ENCODE assay signal across 29 cellular contexts in the genomic region with DNA sequence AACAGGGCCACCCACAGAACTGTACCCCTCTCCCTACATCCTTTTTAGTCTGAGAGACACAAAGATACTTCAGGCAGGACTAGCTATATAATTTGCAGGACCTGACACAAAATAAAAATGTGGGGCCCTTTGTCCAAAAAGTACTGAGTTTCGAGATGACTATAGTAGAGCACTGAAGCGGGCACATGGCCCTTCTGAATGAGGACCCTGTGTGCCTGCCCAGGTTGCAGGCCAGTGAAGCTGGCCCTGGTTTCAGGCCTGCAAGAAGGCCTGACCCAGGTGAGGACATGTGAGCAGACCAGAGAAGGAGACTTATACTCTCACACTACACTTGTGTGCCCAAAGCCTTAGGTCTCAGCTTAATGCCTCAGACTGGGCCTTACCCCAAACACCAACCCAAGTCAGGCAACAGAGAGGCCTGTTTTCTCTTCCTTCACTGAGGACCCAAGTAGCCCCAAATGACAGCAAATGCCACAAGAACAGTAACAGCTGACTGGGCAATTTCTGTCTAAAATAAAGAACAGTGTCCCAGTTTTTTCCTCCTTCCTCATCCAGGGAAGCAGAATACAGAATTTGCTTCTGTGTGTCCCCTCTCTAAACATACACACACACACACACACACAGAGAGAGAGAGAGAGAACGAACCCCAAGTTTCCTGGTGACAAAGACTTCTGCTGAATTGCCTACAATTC.
DNase-seq lines count a peak whose midpoint lies in the region; ATAC-seq, FAIRE-seq and TF ChIP-seq lines count a peak whose summit lies in the region.
"Had no signal": no experiment of that assay in that cellular context is flagged by ENCODE, and none has a peak within 500 bp of the region (broad histone marks: within the 10 kb centered on the region; RNA-seq: fewer than 3 reads in every experiment).

No MANE protein-coding gene starts in this region.

- H3K79me2 ChIP-seq in H1 (ENCODE audit: control insufficient read depth in 1 of 2, insufficient read depth in 2 of 2, low read length in 2 of 2) = no peaks in the 10 kb centered on the region

- no peak overlapping the region for H3K14ac ChIP-seq in H1 (ENCODE audit: insufficient read length)

- no peak for FAIRE-seq in H1 (lab: Jason Lieb, UNC)
- FAIRE-seq: colon, small intestine had no signal

- H2BK15ac ChIP-seq in H1 (ENCODE audit: low read length) = no peak overlapping the region

- H3K4me3 ChIP-seq in CD4-positive, CD25-positive, alpha-beta regulatory T cell (ENCODE audit: low read depth, low read length) = no peak overlapping the region
- no peak overlapping the region for H3K4me3 ChIP-seq in CD8-positive, alpha-beta memory T cell (ENCODE audit: low read length)
- no peak overlapping the region for H3K4me3 ChIP-seq in H1 (ENCODE audit: extremely low read depth in 1 of 4, insufficient read depth in 2 of 4, low read depth in 3 of 4, low read length in 4 of 4)
- no peak overlapping the region for H3K4me3 ChIP-seq in coronary artery
- H3K4me3 ChIP-seq: adrenal gland, esophagus muscularis mucosa, testis, vagina had no signal

- H3K23ac ChIP-seq in H1 (ENCODE audit: insufficient read length) = no peak overlapping the region

- H3K27me3 Mint-ChIP-seq in CD4-positive, CD25-positive, alpha-beta regulatory T cell = no peaks in the 10 kb centered on the region
- peaks cover 0 to 1% of the 10 kb centered on the region in 2 donors for H3K27me3 Mint-ChIP-seq in CD8-positive, alpha-beta memory T cell

- 83% methylated on average over 3 of the region's 3 CpGs; no CpG with 5 or more reads in 1 of the 2 experiments for WGBS in H1 (ENCODE audit: extremely low coverage in 1 of 2, insufficient coverage in 1 of 2, insufficient read length in 1 of 2, insufficient replicate concordance in 2 of 2, low coverage in 1 of 2, low lambda C conversion rate in 2 of 2, missing lambda C conversion rate in 1 of 2), 2 experiments

- peaks cover 7% of the 10 kb centered on the region for H3K36me3 Mint-ChIP-seq in CD4-positive, CD25-positive, alpha-beta regulatory T cell
- H3K36me3 Mint-ChIP-seq in CD8-positive, alpha-beta memory T cell = peaks cover 4 to 15% (median 13%) of the 10 kb centered on the region in 3 donors
- H3K36me3 Mint-ChIP-seq: CD14-positive monocyte had no signal

- no peak overlapping the region for H3K18ac ChIP-seq in H1 (ENCODE audit: extremely low read depth, low read length)

- in situ Hi-C loops in GM13976 (cut with MboI; ENCODE audit: low sequenced_read_pairs, unreplicated experiment) = no loop called here

- POLR2A ChIA-PET in CD8-positive, alpha-beta memory T cell (lab: Charles Lee) = no interaction called here
- POLR2A ChIA-PET in H1 (lab: Charles Lee; ENCODE audit: partially characterized antibody) = interaction anchor here (0.7 kb wide), 1 partner anchor 18 kb away, joined by 4 read pairs; no protein-coding TSS in a partner anchor
- POLR2A ChIA-PET in GM10248 (lab: Yijun Ruan, JAX) = no interaction called here

- H4K91ac ChIP-seq in H1 (replicated peaks; ENCODE audit: insufficient read length, low read length) = no peak overlapping the region

- H3K4me3 Mint-ChIP-seq in CD4-positive, CD25-positive, alpha-beta regulatory T cell = peak overlapping the region in 1 of 4 donors; percentile 18
- no peak overlapping the region for H3K4me3 Mint-ChIP-seq in CD8-positive, alpha-beta memory T cell
- H3K4me3 Mint-ChIP-seq: CD14-positive monocyte had no signal

- peaks cover 18 to 59% (median 42%) of the 10 kb centered on the region in 4 donors for H3K4me1 Mint-ChIP-seq in CD4-positive, CD25-positive, alpha-beta regulatory T cell
- peaks cover 44 to 67% (median 62%) of the 10 kb centered on the region in 3 donors for H3K4me1 Mint-ChIP-seq in CD8-positive, alpha-beta memory T cell

- no peak overlapping the region for H4K5ac ChIP-seq in H1 (ENCODE audit: insufficient read length, low read depth, low read length)

- H3K56ac ChIP-seq in H1 (replicated peaks; ENCODE audit: insufficient read length, low read depth, low read length) = no peak overlapping the region

- peaks cover 8% of the 10 kb centered on the region for H3K4me1 ChIP-seq in CD4-positive, CD25-positive, alpha-beta regulatory T cell (ENCODE audit: control insufficient read depth, insufficient read depth, low read length, poor library complexity, severe bottlenecking)
- peaks cover 19% of the 10 kb centered on the region for H3K4me1 ChIP-seq in CD8-positive, alpha-beta memory T cell (ENCODE audit: insufficient read depth, low read length)
- no peaks in the 10 kb centered on the region for H3K4me1 ChIP-seq in H1 (replicated peaks in 1 of 4; ENCODE audit: control insufficient read depth in 3 of 4, insufficient read depth in 4 of 4, low read length in 3 of 4)
- H3K4me1 ChIP-seq: adrenal gland, esophagus muscularis mucosa, testis, vagina had no signal

- no peak for TF ChIP-seq POLR2A in H1 (IDR thresholded peaks at IDR 0.05; ENCODE audit: control extremely low read depth in 1 of 2, low read depth in 2 of 2, low read length in 2 of 2)

- TF ChIP-seq RAD21 in H1 (IDR thresholded peaks at IDR 0.05 in 1 of 2, conservative IDR thresholded peaks at IDR 0.05 in 1 of 2; ENCODE audit: low read depth in 2 of 2, low read length in 2 of 2) = no peak

- TF ChIP-seq CTCF in VCaP (conservative IDR thresholded peaks at IDR 0.05) (no peak), H1 (IDR thresholded peaks at IDR 0.05; ENCODE audit: control extremely low read depth in 1 of 3, insufficient read depth in 1 of 3, low read depth in 1 of 3, low read length in 3 of 3) (no peak), GM10248 (IDR thresholded peaks at IDR 0.05; ENCODE audit: control extremely low read depth, extremely low read depth, low read depth, missing control alignments) (no peak), GM13976 (IDR thresholded peaks at IDR 0.05; ENCODE audit: borderline replicate concordance, control extremely low read depth, extremely low read depth, insufficient read depth, missing control alignments) (no peak), coronary artery (IDR thresholded peaks at IDR 0.05) (no peak)

- no peaks in the 10 kb centered on the region for H3K23me2 ChIP-seq in H1 (ENCODE audit: low read depth, low read length)

- no peak overlapping the region for H2BK12ac ChIP-seq in H1 (ENCODE audit: low read depth, low read length)

- TF ChIP-seq EP300 in H1 (IDR thresholded peaks at IDR 0.05; ENCODE audit: borderline replicate concordance in 1 of 2, low read depth in 2 of 2, low read length in 2 of 2) = no peak

- H3K4ac ChIP-seq in H1 (replicated peaks; ENCODE audit: insufficient read length, low read depth, low read length) = no peak overlapping the region

- no peak for DNase-seq in CD4-positive, CD25-positive, alpha-beta regulatory T cell
- no peak for DNase-seq in CD8-positive, alpha-beta memory T cell
- DNase-seq in H1 (ENCODE audit: low read depth in 1 of 2, low spot score in 2 of 2) = no peak
- DNase-seq in GM10248 (ENCODE audit: extremely low spot score) = no peak
- DNase-seq in GM13976 (ENCODE audit: low spot score) = no peak
- no peak for DNase-seq in coronary artery (ENCODE audit: low spot score)
- DNase-seq: activated CD4-positive, CD25-positive, alpha-beta regulatory T cell treated with anti-CD3 and anti-CD28 coated beads, Interleukin-2, amount 50 U/mL, for 72 hours; activated effector memory CD4-positive, alpha-beta T cell treated with Interleukin-2 at 50 U/mL for 16 hours; adrenal gland; foreskin melanocyte; HCEC 1CT; left cardiac atrium; NCI-H1048; NCI-H1694 treated with DMSO at 0.1 percent for 48 hours; NCI-H2171; NCI-H510A treated with DMSO at 0.1 percent for 48 hours; NK-92 treated with Interleukin-12 subunit alpha and Interleukin-12 subunit beta, amount 100 ng/mL, for 24 hours; nucleus accumbens; SIG-M5; small intestine; stimulated activated CD4-positive, alpha-beta T cell treated with anti-CD3 and anti-CD28 coated beads, Interleukin-1b, Interleukin-23, amount 100 ng/mL, for 48 hours; testis had no signal

- no peak overlapping the region for H2BK5ac ChIP-seq in H1 (ENCODE audit: low read depth, low read length)

- H2BK120ac ChIP-seq in H1 (replicated peaks; ENCODE audit: low read depth, low read length) = no peak overlapping the region

- H3K27me3 ChIP-seq in CD4-positive, CD25-positive, alpha-beta regulatory T cell (ENCODE audit: control insufficient read depth, insufficient read depth, low read length) = no peaks in the 10 kb centered on the region
- no peaks in the 10 kb centered on the region for H3K27me3 ChIP-seq in CD8-positive, alpha-beta memory T cell (ENCODE audit: insufficient read depth, low read length, poor library complexity, severe bottlenecking)
- H3K27me3 ChIP-seq in H1 (replicated peaks in 1 of 4; ENCODE audit: control insufficient read depth in 3 of 4, extremely low read depth in 1 of 4, insufficient read depth in 3 of 4, low read length in 3 of 4) = no peaks in the 10 kb centered on the region
- H3K27me3 ChIP-seq: adrenal gland, esophagus muscularis mucosa, testis, vagina had no signal

- H2BK20ac ChIP-seq in H1 (ENCODE audit: low read length) = no peak overlapping the region

- H3K9ac ChIP-seq in H1 (replicated peaks in 1 of 4; ENCODE audit: extremely low read depth in 1 of 4, low read depth in 3 of 4, low read length in 3 of 4) = no peak overlapping the region

- no peak overlapping the region for H2AK5ac ChIP-seq in H1 (ENCODE audit: low read depth, low read length)

- no peak overlapping the region for H2AFZ ChIP-seq in H1 (ENCODE audit: low read length)

- H3K4me2 ChIP-seq in H1 (ENCODE audit: insufficient read depth in 1 of 2, low read depth in 2 of 2, low read length in 2 of 2) = no peak overlapping the region

- no peak overlapping the region for H3K27ac ChIP-seq in CD4-positive, CD25-positive, alpha-beta regulatory T cell (ENCODE audit: insufficient read depth, low read length, poor library complexity, severe bottlenecking)
- H3K27ac ChIP-seq in CD8-positive, alpha-beta memory T cell (ENCODE audit: low read depth, low read length) = no peak overlapping the region
- H3K27ac ChIP-seq in VCaP = 0 out of 2 replicates have a peak overlapping the region, but pooled peaks have one; percentile 5
- H3K27ac ChIP-seq in H1 (ENCODE audit: low read depth, low read length) = no peak overlapping the region
- no peak overlapping the region for H3K27ac ChIP-seq in coronary artery
- H3K27ac ChIP-seq: adrenal gland, esophagus muscularis mucosa, HL-60, testis, vagina had no signal

- no peak for ATAC-seq in CD4-positive, CD25-positive, alpha-beta regulatory T cell (ENCODE audit: low read depth in 2 of 2)
- ATAC-seq: left cardiac atrium, Panc1 had no signal

- H4K20me1 ChIP-seq in H1 (replicated peaks in 1 of 2; ENCODE audit: control insufficient read depth in 1 of 2, insufficient read depth in 2 of 2, low read length in 2 of 2) = no peaks in the 10 kb centered on the region

- H3K27ac Mint-ChIP-seq in CD4-positive, CD25-positive, alpha-beta regulatory T cell = peak overlapping the region in 2 of 3 donors; percentile 14 to 39
- H3K27ac Mint-ChIP-seq in CD8-positive, alpha-beta memory T cell = peak overlapping the region in 5 of 8 donors; percentile 2 to 74 (median 66)
- H3K27ac Mint-ChIP-seq: CD14-positive monocyte had no signal

- H3K79me1 ChIP-seq in H1 (ENCODE audit: low read depth, low read length) = no peaks in the 10 kb centered on the region

- H3K9me3 Mint-ChIP-seq in CD4-positive, CD25-positive, alpha-beta regulatory T cell = no peaks in the 10 kb centered on the region
- H3K9me3 Mint-ChIP-seq in CD8-positive, alpha-beta memory T cell = no peaks in the 10 kb centered on the region
- H3K9me3 Mint-ChIP-seq: CD14-positive monocyte had no signal

- no peaks in the 10 kb centered on the region for H3K36me3 ChIP-seq in CD4-positive, CD25-positive, alpha-beta regulatory T cell (ENCODE audit: control insufficient read depth, insufficient read depth, low read length)
- H3K36me3 ChIP-seq in CD8-positive, alpha-beta memory T cell (ENCODE audit: insufficient read depth, low read length) = no peaks in the 10 kb centered on the region
- no peaks in the 10 kb centered on the region for H3K36me3 ChIP-seq in H1 (ENCODE audit: control insufficient read depth in 2 of 4, insufficient read depth in 4 of 4, low read length in 3 of 4)
- H3K36me3 ChIP-seq: adrenal gland, esophagus muscularis mucosa, vagina had no signal

- CTCF ChIA-PET in CD8-positive, alpha-beta memory T cell (lab: Charles Lee) = interaction anchor here (1.0 to 1.6 kb wide), 2 partner anchors 18 to 194 kb away, joined by 3 to 6 read pairs; no protein-coding TSS in a partner anchor
- CTCF ChIA-PET in H1 (lab: Charles Lee; ENCODE audit: partially characterized antibody) (interaction anchor here (0.6 to 1.3 kb wide), 4 partner anchors 8 to 128 kb away, joined by 3 to 5 read pairs (median 3); no protein-coding TSS in a partner anchor), GM10248 (lab: Yijun Ruan, JAX) (interaction anchor here (1.2 to 3.1 kb wide), 4 partner anchors 9 to 103 kb away, joined by 4 to 14 read pairs (median 4); no protein-coding TSS in a partner anchor)

- no peak overlapping the region for H4K8ac ChIP-seq in H1 (ENCODE audit: extremely low read depth, insufficient read depth, low read length)

- no peaks in the 10 kb centered on the region for H3K9me3 ChIP-seq in CD4-positive, CD25-positive, alpha-beta regulatory T cell (ENCODE audit: control insufficient read depth in 2 of 2, low read length in 2 of 2)
- H3K9me3 ChIP-seq in CD8-positive, alpha-beta memory T cell (ENCODE audit: low read length) = no peaks in the 10 kb centered on the region
- H3K9me3 ChIP-seq in H1 (ENCODE audit: insufficient read depth in 2 of 2, low read depth in 1 of 2, low read length in 1 of 2) = no peaks in the 10 kb centered on the region
- H3K9me3 ChIP-seq: adrenal gland, esophagus muscularis mucosa, testis, vagina had no signal
